Comparison of ENCODE assay signal across 33 cellular contexts in genomic region chr7:29163854-29164253, GRCh38. TPM values are rescaled to one million over a fixed set of nuclear protein-coding genes. Genes with fewer than 3 reads are reported as not detected.
"Had no signal": no experiment of that assay in that cellular context is flagged by ENCODE, and none has a peak within 500 bp of the region (broad histone marks: within the 10 kb centered on the region; RNA-seq: fewer than 3 reads in every experiment).

No MANE protein-coding gene starts in this region.

- DNase-seq: activated CD4-positive, alpha-beta T cell treated with anti-CD3 and anti-CD28 coated beads, Interleukin-2, amount 10 ng/mL, durations not matched to agents 24 days and 14 days; activated CD4-positive, alpha-beta T cell treated with anti-CD3 and anti-CD28 coated beads, Interleukin-2, amount 50 U/mL, for 4 hours; activated CD8-positive, alpha-beta T cell treated with anti-CD3 and anti-CD28 coated beads for 36 hours; activated effector memory CD4-positive, alpha-beta T cell treated with anti-CD3 and anti-CD28 coated beads, Interleukin-2, amount 50 U/mL, for 16 hours; activated naive CD4-positive, alpha-beta T cell; activated naive CD4-positive, alpha-beta T cell treated with anti-CD3 and anti-CD28 coated beads, Interleukin-2, amount 50 U/mL, for 16 hours; activated naive CD8-positive, alpha-beta T cell treated with anti-CD3 and anti-CD28 coated beads, Interleukin-2, amount 10 ng/mL, durations not matched to agents 7 days and 5 days; activated T-cell treated with anti-CD3 and anti-CD28 coated beads, Interleukin-2, amount 50 U/mL, for 1 hour; activated T-cell treated with anti-CD3 and anti-CD28 coated beads, Interleukin-2, amount 50 U/mL, for 72 hours; amygdala; Karpas-422; MG63; NCI-H1048; NCI-H1105 treated with DMSO at 0.1 percent for 48 hours; NCI-H1436 treated with DMSO at 0.1 percent for 48 hours; NCI-H1694 treated with DMSO at 0.1 percent for 48 hours; NCI-H2029; NCI-H345; NCI-H524 treated with DMSO at 0.1 percent for 48 hours; NCI-H748 treated with DMSO at 0.1 percent for 48 hours; NK-92 treated with Interleukin-12 subunit alpha and Interleukin-12 subunit beta, amount 100 ng/mL, for 24 hours; PC-9; SIG-M5; SW 1271; T-helper 1 cell; T-helper 2 cell; T-helper 9 cell; WERI-Rb-1 had no signal

- H3K27ac ChIP-seq: ascending aorta, cardiac muscle cell, PC-9, RWPE1, WERI-Rb-1 had no signal

- H3K27ac Mint-ChIP-seq: activated CD4-positive, alpha-beta T cell treated with anti-CD3 and anti-CD28 coated beads, Interleukin-2, amount 10 ng/mL, durations not matched to agents 24 days and 14 days; activated CD8-positive, alpha-beta T cell treated with anti-CD3 and anti-CD28 coated beads for 36 hours; activated naive CD8-positive, alpha-beta T cell treated with anti-CD3 and anti-CD28 coated beads, Interleukin-2, amount 10 ng/mL, durations not matched to agents 7 days and 5 days; activated T-cell treated with anti-CD3 and anti-CD28 coated beads, Interleukin-2, amount 50 U/mL, for 72 hours; activated T-helper 17 cell treated with anti-CD3 and anti-CD28 coated beads, Interleukin-2, amount 50 U/mL, for 72 hours had no signal

- H3K36me3 ChIP-seq: ascending aorta, cardiac muscle cell, MG63, WERI-Rb-1 had no signal

- ATAC-seq: activated CD8-positive, alpha-beta T cell treated with anti-CD3 and anti-CD28 coated beads for 36 hours; activated T-cell treated with anti-CD3 and anti-CD28 coated beads, Interleukin-2, amount 50 U/mL, for 72 hours; activated T-helper 17 cell treated with anti-CD3 and anti-CD28 coated beads, Interleukin-2, amount 50 U/mL, for 72 hours; Right ventricle myocardium inferior had no signal

- H3K4me1 ChIP-seq: ascending aorta had no signal

- H3K4me2 ChIP-seq: PC-9 had no signal

- H3K9me3 Mint-ChIP-seq: activated naive CD8-positive, alpha-beta T cell treated with anti-CD3 and anti-CD28 coated beads, Interleukin-2, amount 10 ng/mL, durations not matched to agents 7 days and 5 days; activated T-helper 17 cell treated with anti-CD3 and anti-CD28 coated beads, Interleukin-2, amount 50 U/mL, for 72 hours had no signal

- H3K9me3 ChIP-seq: MG63 had no signal

- H3K4me3 ChIP-seq: ascending aorta, cardiac muscle cell, MG63, PC-9 had no signal

RNA-seq across cellular contexts. Expression of gene CPVL, which starts 17.5 kb away (rescaled TPM):
- total RNA-seq: activated CD4-positive, alpha-beta T cell treated with anti-CD3 and anti-CD28 coated beads, Interleukin-2, amount 10 ng/mL, durations not matched to agents 24 days and 14 days; activated CD8-positive, alpha-beta T cell treated with anti-CD3 and anti-CD28 coated beads for 36 hours; PC-9 had no signal

RNA-seq across cellular contexts. Expression of gene CHN2, which starts 30.7 kb away (rescaled TPM):
- total RNA-seq: PC-9 had no signal
